ENCODE assay signal across 3 cellular contexts in genomic region chr12:59316938-59317337, GRCh38.
"Had no signal": no experiment of that assay in that cellular context is flagged by ENCODE, and none has a peak within 500 bp of the region (broad histone marks: within the 10 kb centered on the region; RNA-seq: fewer than 3 reads in every experiment).

No MANE protein-coding gene starts in this region.

- ATAC-seq: GM12878 had no signal

- DNase-seq: GDM1, GF-D8 had no signal
